ENCODE assay signal across 11 cellular contexts in the genomic region with DNA sequence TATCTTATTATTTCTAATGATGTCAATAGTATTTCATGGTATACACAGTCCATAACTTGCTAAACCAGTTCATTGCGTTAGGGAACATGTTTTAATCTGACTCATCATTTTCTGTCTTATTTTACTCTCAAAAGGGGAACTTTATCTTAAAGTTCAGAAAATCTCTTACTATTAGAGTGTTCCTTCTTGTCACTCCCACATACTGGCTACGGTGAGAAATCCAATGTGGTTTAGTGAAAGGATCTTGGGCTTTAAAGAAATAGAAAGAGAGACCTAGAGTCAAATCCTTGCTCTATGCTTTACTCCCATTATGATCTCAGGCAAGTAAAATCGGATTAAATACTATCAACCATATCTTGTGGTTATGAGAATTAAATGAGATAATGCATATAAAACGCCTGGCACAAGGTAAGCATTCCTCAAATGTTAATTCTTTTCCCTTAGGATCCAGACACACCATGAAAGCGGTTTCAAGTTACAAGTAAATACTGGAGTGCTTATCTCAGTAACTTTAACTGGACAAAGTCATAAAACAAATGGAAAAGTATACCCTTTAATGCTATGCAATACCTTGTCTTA.
A peak's percentile ranks its signal among the peaks of the same experiment; 100 is the strongest.
DNase-seq lines count a peak whose midpoint lies in the region; ATAC-seq, FAIRE-seq and TF ChIP-seq lines count a peak whose summit lies in the region.
"Had no signal": no experiment of that assay in that cellular context is flagged by ENCODE, and none has a peak within 500 bp of the region (broad histone marks: within the 10 kb centered on the region; RNA-seq: fewer than 3 reads in every experiment).

No MANE protein-coding gene starts in this region.

- H3K4me2 ChIP-seq in astrocyte (ENCODE audit: low read length) = no peak overlapping the region

- no peaks in the 10 kb centered on the region for H3K36me3 ChIP-seq in astrocyte (ENCODE audit: insufficient read depth, low read length)

- H3K9ac ChIP-seq in astrocyte (ENCODE audit: low read length) = no peak overlapping the region

- peaks cover 6% of the 10 kb centered on the region for H3K4me1 Mint-ChIP-seq in astrocyte (ENCODE audit: low read depth, unreplicated experiment)

- H3K79me2 ChIP-seq in astrocyte (ENCODE audit: insufficient read depth, low read length) = no peaks in the 10 kb centered on the region

- H3K27me3 Mint-ChIP-seq in astrocyte (ENCODE audit: low read depth, unreplicated experiment) = no peaks in the 10 kb centered on the region

- ATAC-seq in activated CD4-positive, CD25-positive, alpha-beta regulatory T cell treated with anti-CD3 and anti-CD28 coated beads, Interleukin-2, amount 50 U/mL, for 24 hours = peak; percentile 7 to 17
- no peak for ATAC-seq in HG03039 (IDR thresholded peaks at IDR 0.05; ENCODE audit: unreplicated experiment)

- no peaks in the 10 kb centered on the region for H3K9me3 ChIP-seq in astrocyte (ENCODE audit: insufficient read depth, low read depth, low read length)

- H3K9me3 Mint-ChIP-seq in astrocyte (ENCODE audit: unreplicated experiment) = peaks cover 2% of the 10 kb centered on the region

- no peak overlapping the region for H3K27ac Mint-ChIP-seq in astrocyte (ENCODE audit: unreplicated experiment)

- no peak overlapping the region for H3K27ac ChIP-seq in astrocyte (ENCODE audit: low read depth, low read length)

- H3K4me3 ChIP-seq in astrocyte (ENCODE audit: insufficient read depth, low read depth, low read length) = no peak overlapping the region

- no peak overlapping the region for H3K4me3 Mint-ChIP-seq in astrocyte (ENCODE audit: unreplicated experiment)

- DNase-seq in activated CD4-positive, CD25-positive, alpha-beta regulatory T cell (lab: John Stamatoyannopoulos, UW) = no peak
- DNase-seq in HS-27A (ENCODE audit: low read depth) = peak; percentile 31
- DNase-seq in astrocyte (ENCODE audit: low read depth) = peak; percentile 77
- DNase-seq in non-pigmented ciliary epithelial cell (ENCODE audit: low read depth) = peak; percentile 9
- no peak for DNase-seq in NCI-H1930 (lab: John Stamatoyannopoulos, UW)
- no peak for DNase-seq in stimulated activated naive CD4-positive, alpha-beta T cell (lab: John Stamatoyannopoulos, UW)
- DNase-seq: NCI-H510A; stimulated activated CD4-positive, alpha-beta T cell treated with anti-CD3 and anti-CD28 coated beads, Interleukin-12 subunit alpha, Interleukin-12 subunit beta, amount 100 ng/mL, for 4 hours had no signal

- no peak overlapping the region for H2AFZ ChIP-seq in astrocyte (ENCODE audit: low read depth, low read length)

- H3K27me3 ChIP-seq in astrocyte (ENCODE audit: insufficient read depth, low read length) = no peaks in the 10 kb centered on the region

- no peak for TF ChIP-seq CTCF in astrocyte (IDR thresholded peaks at IDR 0.05; ENCODE audit: insufficient read depth, low read depth, low read length)

- H3K4me1 ChIP-seq in astrocyte (ENCODE audit: insufficient read depth, low read length) = no peaks in the 10 kb centered on the region

- no peaks in the 10 kb centered on the region for H3K36me3 Mint-ChIP-seq in astrocyte (ENCODE audit: low read depth, unreplicated experiment)

- H4K20me1 ChIP-seq in astrocyte (ENCODE audit: insufficient read depth, low read length) = no peaks in the 10 kb centered on the region

- FAIRE-seq in astrocyte (lab: Jason Lieb, UNC) = no peak
- FAIRE-seq: colon had no signal

Comparison
In these comparisons a context has a peak if more than half of its experiments do, and no peak if none do; other contexts are left out.
1. DNase-seq: peak in HS-27A (single experiment), astrocyte (single experiment) and non-pigmented ciliary epithelial cell (single experiment); none in activated CD4-positive, CD25-positive, alpha-beta regulatory T cell (0 of 4), NCI-H1930 (0 of 2) and stimulated activated naive CD4-positive, alpha-beta T cell (0 of 6).